Comparison of ENCODE assay signal across 9 cellular contexts in the genomic region with DNA sequence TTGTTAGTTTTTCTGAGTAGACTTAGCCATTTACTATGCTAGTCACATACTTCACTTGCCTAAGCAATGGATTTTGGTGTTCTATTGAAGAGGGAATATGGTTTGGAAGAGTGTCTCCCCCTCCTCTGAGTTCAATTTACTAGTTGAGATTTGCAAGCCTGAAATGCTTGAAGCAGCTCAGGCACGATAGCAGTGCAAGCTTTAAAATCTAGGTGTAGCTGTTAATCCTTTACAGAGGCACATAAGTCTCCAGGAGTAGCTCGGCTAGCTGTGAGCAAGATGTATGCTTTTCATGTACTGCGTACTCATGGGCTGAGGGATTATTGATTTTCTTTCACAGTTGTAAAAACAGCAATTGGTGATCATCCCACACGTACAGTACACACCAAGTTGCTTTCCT. TPM values are rescaled to one million over a fixed set of nuclear protein-coding genes. Genes with fewer than 3 reads are reported as not detected.
DNase-seq lines count a peak whose midpoint lies in the region; ATAC-seq and TF ChIP-seq lines count a peak whose summit lies in the region.
"Had no signal": no experiment of that assay in that cellular context is flagged by ENCODE, and none has a peak within 500 bp of the region (broad histone marks: within the 10 kb centered on the region; RNA-seq: fewer than 3 reads in every experiment).

No MANE protein-coding gene starts in this region.

- no peaks in the 10 kb centered on the region for H3F3A ChIP-seq in smooth muscle cell (ENCODE audit: low read depth)

- H3K79me2 ChIP-seq in HCT116 (ENCODE audit: insufficient read depth, low read length), result no peaks in the 10 kb centered on the region
- peaks cover 45% of the 10 kb centered on the region for H3K79me2 ChIP-seq in smooth muscle cell (ENCODE audit: low read depth)

- peaks cover 0 to 5% (median 0%) of the 10 kb centered on the region in 5 donors for H3K27me3 Mint-ChIP-seq in naive thymus-derived CD8-positive, alpha-beta T cell

- H3K36me3 ChIP-seq in HCT116 (ENCODE audit: control insufficient read depth in 1 of 2, insufficient read depth in 2 of 2, low read length in 2 of 2) (no peaks in the 10 kb centered on the region), smooth muscle cell (ENCODE audit: low read depth) (no peaks in the 10 kb centered on the region)

- H3K9me3 ChIP-seq in HCT116 (ENCODE audit: control insufficient read depth in 1 of 2, insufficient read depth in 1 of 2, low read depth in 1 of 2, low read length in 2 of 2) (no peaks in the 10 kb centered on the region), smooth muscle cell (replicated peaks; ENCODE audit: low read depth) (no peaks in the 10 kb centered on the region)

- DNase-seq in HCT116 (ENCODE audit: low read depth, low spot score), result no peak
- DNase-seq in inferior parietal cortex (ENCODE audit: extremely low spot score), result peak; percentile 47
- no peak for DNase-seq in smooth muscle cell (lab: John Stamatoyannopoulos, UW; ENCODE audit: unreplicated experiment)
- DNase-seq in NCI-H2029 (lab: John Stamatoyannopoulos, UW), result no peak
- DNase-seq in activated T-cell treated with anti-CD3 and anti-CD28 coated beads, Interleukin-2, amount 50 U/mL, for 1 hour, result no peak
- DNase-seq in naive thymus-derived CD8-positive, alpha-beta T cell, result no peak
- DNase-seq: activated CD8-positive, alpha-beta memory T cell treated with anti-CD3 and anti-CD28 coated beads, Interleukin-2, amount 50 U/mL, for 4 hours had no signal

- no peak for TF ChIP-seq POLR2A in HCT116 (IDR thresholded peaks at IDR 0.05; ENCODE audit: borderline replicate concordance, extremely low read depth, insufficient read depth, insufficient read length)

- H3K27me3 ChIP-seq in HCT116 (ENCODE audit: insufficient read depth, low read length), result no peaks in the 10 kb centered on the region
- no peaks in the 10 kb centered on the region for H3K27me3 ChIP-seq in smooth muscle cell (ENCODE audit: low read depth)

- H3K27ac Mint-ChIP-seq in naive thymus-derived CD8-positive, alpha-beta T cell, result no peak overlapping the region

- no peak overlapping the region for H3K9ac ChIP-seq in HCT116 (ENCODE audit: low read length)
- H3K9ac ChIP-seq in smooth muscle cell (ENCODE audit: low read depth), result peak overlapping the region; percentile 66

- H3K9me3 Mint-ChIP-seq in naive thymus-derived CD8-positive, alpha-beta T cell, result peaks cover 0 to 8% (median 0%) of the 10 kb centered on the region in 9 donors

- no peak overlapping the region for H3K4me3 Mint-ChIP-seq in naive thymus-derived CD8-positive, alpha-beta T cell

- WGBS in smooth muscle cell (ENCODE audit: low lambda C conversion rate), result 12% methylated on average over 4 of the region's 4 CpGs

- H4K20me1 ChIP-seq in HCT116 (ENCODE audit: insufficient read depth) (no peaks in the 10 kb centered on the region), smooth muscle cell (ENCODE audit: low read depth) (no peaks in the 10 kb centered on the region)

- peak overlapping the region in 1 of 2 experiments; percentile 55; a peak in 2 of 4 replicates for H3K4me3 ChIP-seq in HCT116 (replicated peaks in 1 of 2; ENCODE audit: low read depth in 1 of 2, low read length in 2 of 2)
- H3K4me3 ChIP-seq in WI38 (ENCODE audit: low read depth, low read length), result peak overlapping the region; percentile 3; the same call in 1 of the 2 replicates
- peak overlapping the region; percentile 67 for H3K4me3 ChIP-seq in smooth muscle cell

- no peak overlapping the region for H2AFZ ChIP-seq in HCT116 (ENCODE audit: low read depth, low read length, poor library complexity, severe bottlenecking)
- H2AFZ ChIP-seq in smooth muscle cell (ENCODE audit: low read depth), result peak overlapping the region; percentile 44

- no peaks in the 10 kb centered on the region for H3K4me1 Mint-ChIP-seq in naive thymus-derived CD8-positive, alpha-beta T cell

- H3K9me2 ChIP-seq in HCT116 (ENCODE audit: insufficient read depth), result no peaks in the 10 kb centered on the region

- CTCF ChIA-PET in HCT116 (lab: Charles Lee), result no interaction called here

- no peak for ATAC-seq in HCT116
- no peak for ATAC-seq in HG03571 (IDR thresholded peaks at IDR 0.05; ENCODE audit: unreplicated experiment)
- ATAC-seq in naive thymus-derived CD8-positive, alpha-beta T cell, result no peak

- TF ChIP-seq CTCF in HCT116 (IDR thresholded peaks at IDR 0.05 in 2 of 3, conservative IDR thresholded peaks at IDR 0.05 in 1 of 3; ENCODE audit: borderline replicate concordance in 1 of 3, insufficient read depth in 1 of 3, low read depth in 2 of 3, low read length in 2 of 3), result no peak
- TF ChIP-seq CTCF in WI38 (IDR thresholded peaks at IDR 0.05; ENCODE audit: low read depth, low read length), result no peak
- no peak for TF ChIP-seq CTCF in smooth muscle cell (IDR thresholded peaks at IDR 0.05; ENCODE audit: borderline replicate concordance, insufficient read depth, poor library complexity, severe bottlenecking)

- POLR2A ChIA-PET in HCT116 (lab: Charles Lee), result no interaction called here
- POLR2A ChIA-PET in naive thymus-derived CD8-positive, alpha-beta T cell (lab: Charles Lee), result no interaction called here

- H3K4me2 ChIP-seq in HCT116 (ENCODE audit: low read length) (peak overlapping the region; percentile 75), smooth muscle cell (peak overlapping the region; percentile 83)

- H3K27ac ChIP-seq in HCT116 (ENCODE audit: low read depth, low read length) (no peak overlapping the region), smooth muscle cell (ENCODE audit: low read depth) (peak overlapping the region; percentile 52)

- H3K36me3 Mint-ChIP-seq in naive thymus-derived CD8-positive, alpha-beta T cell, result no peaks in the 10 kb centered on the region

- RAD21 ChIA-PET in HCT116 (lab: Charles Lee; ENCODE audit: low non-redundant PET in 1 of 2, low total read pairs in 2 of 2, uncharacterized antibody in 2 of 2, unreplicated experiment in 2 of 2), result no interaction called here

- intact Hi-C loops in HCT116 (cut with micrococcal nuclease), result loop anchor here (1.0 to 10.0 kb wide), 3 partner anchors 378 to 901 kb away; no protein-coding TSS in a partner anchor

- BruUV-seq in HCT116 (replicated peaks; lab: Mats Ljungman, UMichigan), result no TSS peak

- TF ChIP-seq RAD21 in HCT116 (IDR thresholded peaks at IDR 0.05; ENCODE audit: low read depth), result no peak

- H3K4me1 ChIP-seq in HCT116 (ENCODE audit: control insufficient read depth in 1 of 2, insufficient read depth in 2 of 2, low read length in 2 of 2) (peaks cover 0 to 5% of the 10 kb centered on the region in 2 experiments; a peak in 1 of 4 replicates), smooth muscle cell (ENCODE audit: low read depth) (peaks cover 40% of the 10 kb centered on the region)

TF ChIP-seq in HCT116, 20 proteins besides CTCF, POLR2A, EP300 and RAD21:
- no peak for TF ChIP-seq POLR2AphosphoS5 (IDR thresholded peaks at IDR 0.05; ENCODE audit: low read depth, low read length)
- no peak for TF ChIP-seq EZH2phosphoT487 (IDR thresholded peaks at IDR 0.05; ENCODE audit: borderline replicate concordance)
- TF ChIP-seq CEBPB (IDR thresholded peaks at IDR 0.05; ENCODE audit: low read depth), result no peak
- no peak for TF ChIP-seq ELF1 (IDR thresholded peaks at IDR 0.05; ENCODE audit: borderline replicate concordance, low read depth)
- TF ChIP-seq SP1 (IDR thresholded peaks at IDR 0.05; ENCODE audit: low read depth), result no peak
- TF ChIP-seq EGR1 (IDR thresholded peaks at IDR 0.05; ENCODE audit: low read depth), result no peak
- TF ChIP-seq, protein P1, sequence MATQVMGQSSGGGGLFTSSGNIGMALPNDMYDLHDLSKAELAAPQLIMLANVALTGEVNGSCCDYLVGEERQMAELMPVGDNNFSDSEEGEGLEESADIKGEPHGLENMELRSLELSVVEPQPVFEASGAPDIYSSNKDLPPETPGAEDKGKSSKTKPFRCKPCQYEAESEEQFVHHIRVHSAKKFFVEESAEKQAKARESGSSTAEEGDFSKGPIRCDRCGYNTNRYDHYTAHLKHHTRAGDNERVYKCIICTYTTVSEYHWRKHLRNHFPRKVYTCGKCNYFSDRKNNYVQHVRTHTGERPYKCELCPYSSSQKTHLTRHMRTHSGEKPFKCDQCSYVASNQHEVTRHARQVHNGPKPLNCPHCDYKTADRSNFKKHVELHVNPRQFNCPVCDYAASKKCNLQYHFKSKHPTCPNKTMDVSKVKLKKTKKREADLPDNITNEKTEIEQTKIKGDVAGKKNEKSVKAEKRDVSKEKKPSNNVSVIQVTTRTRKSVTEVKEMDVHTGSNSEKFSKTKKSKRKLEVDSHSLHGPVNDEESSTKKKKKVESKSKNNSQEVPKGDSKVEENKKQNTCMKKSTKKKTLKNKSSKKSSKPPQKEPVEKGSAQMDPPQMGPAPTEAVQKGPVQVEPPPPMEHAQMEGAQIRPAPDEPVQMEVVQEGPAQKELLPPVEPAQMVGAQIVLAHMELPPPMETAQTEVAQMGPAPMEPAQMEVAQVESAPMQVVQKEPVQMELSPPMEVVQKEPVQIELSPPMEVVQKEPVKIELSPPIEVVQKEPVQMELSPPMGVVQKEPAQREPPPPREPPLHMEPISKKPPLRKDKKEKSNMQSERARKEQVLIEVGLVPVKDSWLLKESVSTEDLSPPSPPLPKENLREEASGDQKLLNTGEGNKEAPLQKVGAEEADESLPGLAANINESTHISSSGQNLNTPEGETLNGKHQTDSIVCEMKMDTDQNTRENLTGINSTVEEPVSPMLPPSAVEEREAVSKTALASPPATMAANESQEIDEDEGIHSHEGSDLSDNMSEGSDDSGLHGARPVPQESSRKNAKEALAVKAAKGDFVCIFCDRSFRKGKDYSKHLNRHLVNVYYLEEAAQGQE (IDR thresholded peaks at IDR 0.05; ENCODE audit: low read depth), result no peak
- TF ChIP-seq, protein P2, sequence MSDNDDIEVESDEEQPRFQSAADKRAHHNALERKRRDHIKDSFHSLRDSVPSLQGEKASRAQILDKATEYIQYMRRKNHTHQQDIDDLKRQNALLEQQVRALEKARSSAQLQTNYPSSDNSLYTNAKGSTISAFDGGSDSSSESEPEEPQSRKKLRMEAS (IDR thresholded peaks at IDR 0.05), result no peak
- TF ChIP-seq TCF7L2 (IDR thresholded peaks at IDR 0.05; ENCODE audit: borderline replicate concordance, extremely low read depth, insufficient read depth, insufficient read length), result no peak
- no peak for TF ChIP-seq CBX3 (IDR thresholded peaks at IDR 0.05; ENCODE audit: low read depth)
- no peak for TF ChIP-seq FOSL1 (IDR thresholded peaks at IDR 0.05; ENCODE audit: low read depth)
- no peak for TF ChIP-seq JUND (IDR thresholded peaks at IDR 0.05)
- TF ChIP-seq ZFX (IDR thresholded peaks at IDR 0.05), result no peak
- TF ChIP-seq EZH2 (IDR thresholded peaks at IDR 0.05), result no peak
- no peak for TF ChIP-seq SRF (IDR thresholded peaks at IDR 0.05; ENCODE audit: low read depth)
- no peak for TF ChIP-seq ZNF274 (IDR thresholded peaks at IDR 0.05; ENCODE audit: low read depth, low read length)
- TF ChIP-seq SIN3A (IDR thresholded peaks at IDR 0.05; ENCODE audit: low read depth), result no peak
TF ChIP-seq in HCT116: peak in this region for 0.

RNA-seq across cellular contexts. Expression of a gene that starts 0.7 kb away (rescaled TPM):
- total RNA-seq in HCT116 (2021; ENCODE audit: unreplicated experiment) (1.5 TPM), smooth muscle cell (24.3 and 24.6 TPM in 2 replicates)
- 0.06 and 0.27 TPM in 2 replicates for polyA plus RNA-seq in HCT116 (2012)
- polyA plus RNA-seq in smooth muscle cell, result 13.6 and 15.5 TPM in 2 replicates
- total RNA-seq in naive thymus-derived CD8-positive, alpha-beta T cell, result not detected
- polyA plus RNA-seq in naive thymus-derived CD8-positive, alpha-beta T cell, result not detected

Comparison
In these comparisons a context has a peak if more than half of its experiments do, and no peak if none do; other contexts are left out.
1. RNA of a gene that starts 0.7 kb away (total RNA-seq): 24.3 to 24.6 TPM in smooth muscle cell; 1.5 TPM in HCT116 (single experiment) and not detected in naive thymus-derived CD8-positive, alpha-beta T cell; every median in the first group is over 10 times any median in the second.